Comparison of ENCODE assay signal across 8 cellular contexts in the genomic region with DNA sequence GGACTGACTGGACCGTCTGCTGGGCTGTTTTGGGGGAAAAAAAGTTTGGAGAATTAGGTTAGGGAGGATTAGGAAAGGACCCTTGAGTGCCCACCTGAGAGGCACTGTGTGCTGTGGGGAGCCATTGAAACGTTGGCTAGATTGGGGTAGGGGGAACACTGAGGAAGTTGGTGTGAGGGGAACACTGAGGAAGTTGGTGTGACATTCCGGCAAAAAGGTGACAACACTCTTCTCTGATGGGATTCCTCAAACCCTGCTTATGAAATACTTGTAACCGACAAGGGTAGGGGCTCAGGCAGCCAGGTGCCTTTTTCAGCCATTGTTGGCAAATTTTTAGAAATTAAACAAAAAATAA. TPM values are rescaled to one million over a fixed set of nuclear protein-coding genes. Genes with fewer than 3 reads are reported as not detected.
DNase-seq lines count a peak whose midpoint lies in the region; ATAC-seq and TF ChIP-seq lines count a peak whose summit lies in the region.

No MANE protein-coding gene starts in this region.

- no peaks in the 10 kb centered on the region for H3K9me3 Mint-ChIP-seq in activated T-cell treated with anti-CD3 and anti-CD28 coated beads, Interleukin-2, amount 50 U/mL, for 4 hours

- peaks cover 2% of the 10 kb centered on the region for H3K27me3 Mint-ChIP-seq in activated T-cell treated with anti-CD3 and anti-CD28 coated beads, Interleukin-2, amount 50 U/mL, for 4 hours (ENCODE audit: low read depth)

- no peaks in the 10 kb centered on the region for H3K9me3 ChIP-seq in ascending aorta
- H3K9me3 ChIP-seq in right lobe of liver: no peaks in the 10 kb centered on the region
- H3K9me3 ChIP-seq in tibial artery: no peaks in the 10 kb centered on the region

- intact Hi-C loops in ascending aorta (cut with DNase I): loop anchor here (5.0 kb wide), 3 partner anchors 66 to 381 kb away; partner anchors contain the start of gene SRA1
- intact Hi-C loops in right lobe of liver (cut with DNase I): no loop called here
- intact Hi-C loops in tibial artery (cut with DNase I; ENCODE audit: low total_unique reads): no loop called here

- 2% methylated on average over 4 of the region's 4 CpGs for WGBS in right lobe of liver (ENCODE audit: insufficient coverage, low coverage, low lambda C conversion rate, missing lambda C conversion rate)

- H3K4me3 ChIP-seq in ascending aorta (peak overlapping the region; percentile 93), right lobe of liver (peak overlapping the region; percentile 70 to 95 (median 94)), tibial artery (peak overlapping the region; percentile 97 to 98)

- TF ChIP-seq CTCF in ascending aorta (IDR thresholded peaks at IDR 0.05) (no peak), right lobe of liver (IDR thresholded peaks at IDR 0.05) (no peak), tibial artery (IDR thresholded peaks at IDR 0.05) (no peak)

- no peak for DNase-seq in activated T-cell treated with anti-CD3 and anti-CD28 coated beads, Interleukin-2, amount 50 U/mL, for 4 hours
- DNase-seq in activated T-cell treated with anti-CD3 and anti-CD28 coated beads, Interleukin-2, amount 50 U/mL, for 48 hours: no peak
- DNase-seq in ascending aorta (ENCODE audit: low spot score in 2 of 2) (no peak), right lobe of liver (no peak), tibial artery (no peak), NCI-H748 treated with DMSO at 0.1 percent for 48 hours (lab: John Stamatoyannopoulos, UW) (no peak), NCI-H2227 treated with DMSO at 0.1 percent for 48 hours (lab: John Stamatoyannopoulos, UW) (no peak)

- no peaks in the 10 kb centered on the region for H3K36me3 Mint-ChIP-seq in activated T-cell treated with anti-CD3 and anti-CD28 coated beads, Interleukin-2, amount 50 U/mL, for 4 hours (ENCODE audit: insufficient read depth)

- peak overlapping the region; percentile 92 for H3K4me3 Mint-ChIP-seq in activated T-cell treated with anti-CD3 and anti-CD28 coated beads, Interleukin-2, amount 50 U/mL, for 4 hours

- TF ChIP-seq POLR2A in right lobe of liver (IDR thresholded peaks at IDR 0.05): no peak

- H3K27ac ChIP-seq in ascending aorta (peak overlapping the region; percentile 96 to 98), right lobe of liver (peak overlapping the region; percentile 94 to 98 (median 98)), tibial artery (peak overlapping the region; percentile 99)

- H3K27me3 ChIP-seq in ascending aorta (no peaks in the 10 kb centered on the region), right lobe of liver (no peaks in the 10 kb centered on the region), tibial artery (no peaks in the 10 kb centered on the region)

- H3K36me3 ChIP-seq in ascending aorta (no peaks in the 10 kb centered on the region), right lobe of liver (no peaks in the 10 kb centered on the region), tibial artery (no peaks in the 10 kb centered on the region)

- peaks cover 8% of the 10 kb centered on the region for H3K4me1 Mint-ChIP-seq in activated T-cell treated with anti-CD3 and anti-CD28 coated beads, Interleukin-2, amount 50 U/mL, for 4 hours (ENCODE audit: low read depth)

- H3K4me1 ChIP-seq in ascending aorta (peaks cover 4 to 28% of the 10 kb centered on the region in 2 donors), right lobe of liver (peaks cover 0 to 20% (median 5%) of the 10 kb centered on the region in 4 donors), tibial artery (peaks cover 0 to 39% (median 15%) of the 10 kb centered on the region in 4 donors)

- ATAC-seq in activated T-cell treated with anti-CD3 and anti-CD28 coated beads, Interleukin-2, amount 50 U/mL, for 4 hours: no peak
- ATAC-seq in right lobe of liver: no peak
- ATAC-seq in HG02840 (IDR thresholded peaks at IDR 0.05; ENCODE audit: low FRiP score, unreplicated experiment): no peak

RNA-seq across cellular contexts. Expression of gene CYSTM1, which starts 1.0 kb away (rescaled TPM):
- 10 to 100 TPM; 16.4 to 20.0 (median 17.6) TPM for total RNA-seq in activated T-cell treated with anti-CD3 and anti-CD28 coated beads, Interleukin-2, amount 50 U/mL, for 4 hours
- total RNA-seq in ascending aorta (66.3 TPM), right lobe of liver (10 to 100 TPM; 15.5 to 78.0 (median 29.8) TPM)

RNA-seq across cellular contexts. Expression of gene IGIP, which starts 50.3 kb away (rescaled TPM):
- total RNA-seq in activated T-cell treated with anti-CD3 and anti-CD28 coated beads, Interleukin-2, amount 50 U/mL, for 4 hours: 1 to 10 TPM; 1.0 to 1.8 (median 1.5) TPM
- total RNA-seq in ascending aorta (5.6 TPM), right lobe of liver (1 to 10 TPM; 4.4 to 7.1 (median 6.5) TPM)
